In the genomic region with DNA sequence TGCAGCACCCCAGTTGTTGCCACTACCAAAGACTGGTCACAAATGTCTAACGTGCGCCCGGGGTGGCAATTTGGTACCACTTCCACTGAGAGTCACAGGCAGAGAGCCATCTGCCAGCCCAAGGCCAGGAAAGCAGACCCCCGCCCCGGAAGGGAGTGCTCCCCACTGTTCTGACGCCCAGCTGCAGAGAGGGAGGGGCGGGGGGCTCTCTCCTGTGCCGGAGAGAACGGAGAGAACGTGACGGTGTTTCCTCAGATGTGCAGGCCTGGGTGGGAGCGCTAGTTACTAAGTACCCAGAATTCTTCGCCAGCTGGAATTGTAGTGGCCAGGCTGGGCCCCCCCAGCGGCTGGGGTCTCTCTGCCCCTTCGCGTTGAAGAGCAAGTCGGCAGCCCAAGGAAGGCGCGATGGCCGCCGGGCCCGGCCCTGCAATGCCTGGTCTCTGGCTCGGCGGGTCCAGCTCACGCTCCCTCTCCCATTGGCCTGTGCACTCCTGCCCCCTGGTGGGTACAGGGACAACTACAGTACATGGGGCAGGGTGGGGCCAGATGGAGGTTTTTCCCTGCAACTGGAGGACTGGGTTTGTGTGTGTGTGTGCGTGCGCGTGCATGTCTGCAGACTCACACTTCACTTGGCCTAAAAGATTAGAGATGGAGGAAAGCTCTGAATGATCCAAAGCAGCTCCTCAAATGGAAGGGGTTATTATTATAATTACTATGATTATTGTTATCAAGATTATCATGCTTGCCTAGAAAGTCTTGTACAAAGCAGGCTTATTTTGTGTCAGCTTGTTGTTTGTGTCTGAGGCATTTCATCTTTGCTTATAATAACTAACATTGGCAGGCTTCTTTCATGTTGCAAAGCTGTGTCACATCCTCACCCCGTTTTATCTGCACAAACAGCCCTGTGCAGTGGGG, we compare ENCODE assay signal across 8 cellular contexts.
DNase-seq lines count a peak whose midpoint lies in the region; ATAC-seq and TF ChIP-seq lines count a peak whose summit lies in the region.

No MANE protein-coding gene starts in this region.

- TF ChIP-seq CTCF in OCI-LY1 (IDR thresholded peaks at IDR 0.05; ENCODE audit: low read length) = peak; percentile 84

- H3K9me3 ChIP-seq in OCI-LY1 (ENCODE audit: low read length) = no peaks in the 10 kb centered on the region

- H3K27ac ChIP-seq in OCI-LY1 (ENCODE audit: low read depth, low read length, poor library complexity, severe bottlenecking) (no peak overlapping the region), epithelial cell of prostate (no peak overlapping the region)

- H2AFZ ChIP-seq in OCI-LY1 (ENCODE audit: low read length) = no peak overlapping the region

- DNase-seq in CD1c-positive myeloid dendritic cell (ENCODE audit: extremely low spot score) = peak; percentile 79
- peak; percentile 78 for DNase-seq in activated T-cell treated with anti-CD3 and anti-CD28 coated beads, Interleukin-2, amount 50 U/mL, for 1 hour
- peak; percentile 5 for DNase-seq in epithelial cell of prostate (ENCODE audit: low read depth, low spot score)
- DNase-seq in mucosa of gallbladder (ENCODE audit: low spot score) = peak; percentile 73
- DNase-seq in stimulated activated CD8-positive, alpha-beta memory T cell treated with anti-CD3 and anti-CD28 coated beads, Interleukin-4, amount 100 ng/mL, for 24 hours (ENCODE audit: low read depth) = peak; percentile 69

- H3K4me3 ChIP-seq in OCI-LY1 (ENCODE audit: low read depth, low read length, poor library complexity, severe bottlenecking) = no peak overlapping the region

- no peaks in the 10 kb centered on the region for H3K4me1 ChIP-seq in OCI-LY1 (ENCODE audit: insufficient read depth, low read length, severe bottlenecking)

- no peak overlapping the region for H3K9ac ChIP-seq in OCI-LY1 (ENCODE audit: low read length)

- peak; percentile 86 for ATAC-seq in GM19395 (IDR thresholded peaks at IDR 0.05; ENCODE audit: unreplicated experiment)
- peak; percentile 68 for ATAC-seq in HG03558 (IDR thresholded peaks at IDR 0.05; ENCODE audit: extremely low read depth, unreplicated experiment)

- no peaks in the 10 kb centered on the region; the same call in 1 of the 2 replicates for H3K27me3 ChIP-seq in OCI-LY1 (ENCODE audit: insufficient read depth, low read length)

- H3K4me2 ChIP-seq in OCI-LY1 (ENCODE audit: low read length) = peak overlapping the region; percentile 17; the same call in 1 of the 2 replicates

- H3K9me2 ChIP-seq in OCI-LY1 (ENCODE audit: low read depth, low read length) = no peaks in the 10 kb centered on the region

- no peaks in the 10 kb centered on the region for H3F3A ChIP-seq in OCI-LY1 (ENCODE audit: insufficient read depth, low read length)

- no peaks in the 10 kb centered on the region for H3K36me3 ChIP-seq in OCI-LY1 (ENCODE audit: insufficient read depth, low read length)

- H3K79me2 ChIP-seq in OCI-LY1 (ENCODE audit: insufficient read depth, low read length) = no peaks in the 10 kb centered on the region

- H4K20me1 ChIP-seq in OCI-LY1 (ENCODE audit: insufficient read depth, low read length) = no peaks in the 10 kb centered on the region

Comparison
In these comparisons a context has a peak if more than half of its experiments do, and no peak if none do; other contexts are left out.
1. DNase-seq: peak in every context shown above with its lines; median percentile 79 in CD1c-positive myeloid dendritic cell; 78 in activated T-cell treated with anti-CD3 and anti-CD28 coated beads, Interleukin-2, amount 50 U/mL, for 1 hour; 73 in mucosa of gallbladder; 69 in stimulated activated CD8-positive, alpha-beta memory T cell treated with anti-CD3 and anti-CD28 coated beads, Interleukin-4, amount 100 ng/mL, for 24 hours; 5 in epithelial cell of prostate.